In genomic region chr5:71600783-71601182, GRCh38 we compare ENCODE assay signal across 10 cellular contexts. TPM values are rescaled to one million over a fixed set of nuclear protein-coding genes. Genes with fewer than 3 reads are reported as not detected.
A peak's percentile ranks its signal among the peaks of the same experiment; 100 is the strongest.
DNase-seq lines count a peak whose midpoint lies in the region; ATAC-seq and TF ChIP-seq lines count a peak whose summit lies in the region.
"Had no signal": no experiment of that assay in that cellular context is flagged by ENCODE, and none has a peak within 500 bp of the region (broad histone marks: within the 10 kb centered on the region; RNA-seq: fewer than 3 reads in every experiment).

No MANE protein-coding gene starts in this region.

- no peaks in the 10 kb centered on the region for H3K9me3 ChIP-seq in WERI-Rb-1 (ENCODE audit: severe bottlenecking)

- TF ChIP-seq CTCF in brain microvascular endothelial cell (IDR thresholded peaks at IDR 0.05; ENCODE audit: low read depth, low read length, missing control alignments) = no peak
- TF ChIP-seq CTCF in WERI-Rb-1 (IDR thresholded peaks at IDR 0.05; ENCODE audit: low read depth, low read length) = no peak

- peak overlapping the region; percentile 88 for H3K27ac ChIP-seq in brain microvascular endothelial cell
- H3K27ac ChIP-seq in WERI-Rb-1 = no peak overlapping the region
- H3K27ac ChIP-seq: cardiac muscle cell had no signal

- ATAC-seq in Right ventricle myocardium inferior = peak; percentile 49
- peak; percentile 11 for ATAC-seq in left lobe of liver
- no peak for ATAC-seq in GM18520 (IDR thresholded peaks at IDR 0.05; ENCODE audit: unreplicated experiment)

- DNase-seq in Right ventricle myocardium inferior (ENCODE audit: missing footprints) = no peak
- no peak for DNase-seq in cardiac septum (ENCODE audit: low spot score)
- DNase-seq in brain microvascular endothelial cell = no peak
- DNase-seq in left lobe of liver (ENCODE audit: low spot score) = no peak
- no peak for DNase-seq in WERI-Rb-1
- DNase-seq in NCI-H146 treated with DMSO at 0.1 percent for 48 hours (lab: John Stamatoyannopoulos, UW; ENCODE audit: unreplicated experiment) = no peak
- DNase-seq in SHP77 (lab: John Stamatoyannopoulos, UW) = no peak
- DNase-seq: NCI-H2171 treated with DMSO at 0.1 percent for 48 hours had no signal

- H3K27me3 ChIP-seq in brain microvascular endothelial cell (replicated peaks) = no peaks in the 10 kb centered on the region
- H3K27me3 ChIP-seq in WERI-Rb-1 (ENCODE audit: insufficient read depth, low read depth, severe bottlenecking) = no peaks in the 10 kb centered on the region
- H3K27me3 ChIP-seq: cardiac muscle cell had no signal

- intact Hi-C loops in Right ventricle myocardium inferior (cut with DNase I) = no loop called here
- intact Hi-C loops in cardiac septum (cut with DNase I) = no loop called here

- in situ Hi-C loops in brain microvascular endothelial cell (cut with HindIII; ENCODE audit: low pct_ligation_motif_present, low sequenced_read_pairs) = no loop called here

- H3K36me3 ChIP-seq in brain microvascular endothelial cell (replicated peaks) (peaks cover 10% of the 10 kb centered on the region), WERI-Rb-1 (peaks cover 31% of the 10 kb centered on the region)

- no peak overlapping the region for H3K4me3 ChIP-seq in brain microvascular endothelial cell (ENCODE audit: low read depth, low read length)
- no peak overlapping the region for H3K4me3 ChIP-seq in WERI-Rb-1 (ENCODE audit: low read depth, low read length)
- H3K4me3 ChIP-seq: cardiac muscle cell had no signal

RNA-seq across cellular contexts. Expression of gene MCCC2, which starts 13.6 kb away (rescaled TPM):
- 115 TPM for total RNA-seq in Right ventricle myocardium inferior
- total RNA-seq in cardiac septum = 85.6 TPM
- total RNA-seq in left lobe of liver = 86.2 TPM
